In genomic region chr7:66493235-66494181, GRCh38 we compare ENCODE assay signal across 8 cellular contexts.
DNase-seq lines count a peak whose midpoint lies in the region; ATAC-seq and TF ChIP-seq lines count a peak whose summit lies in the region.

No MANE protein-coding gene starts in this region.

- H3K27me3 ChIP-seq in HUES64 (ENCODE audit: insufficient read depth, low read length) (no peaks in the 10 kb centered on the region), OCI-LY1 (ENCODE audit: insufficient read depth, low read length) (no peaks in the 10 kb centered on the region)

- H3K9ac ChIP-seq in HUES64 (ENCODE audit: low read depth, low read length) (peak overlapping the region; percentile 90), OCI-LY1 (ENCODE audit: low read length) (peak overlapping the region; percentile 73)

- intact Hi-C loops in mucosa of descending colon (cut with DNase I, micrococcal nuclease), result no loop called here

- H3K4me3 ChIP-seq in HUES64 (ENCODE audit: low read length), result peak overlapping the region; percentile 65
- H3K4me3 ChIP-seq in OCI-LY1 (ENCODE audit: low read depth, low read length, poor library complexity, severe bottlenecking), result peak overlapping the region; percentile 74
- H3K4me3 ChIP-seq in epithelial cell of esophagus (ENCODE audit: low read length), result peak overlapping the region; percentile 60
- peak overlapping the region; percentile 48 for H3K4me3 ChIP-seq in mucosa of descending colon

- H3K9me2 ChIP-seq in OCI-LY1 (ENCODE audit: low read depth, low read length), result no peaks in the 10 kb centered on the region

- peak; percentile 100 for DNase-seq in DMS 273 (lab: John Stamatoyannopoulos, UW; ENCODE audit: unreplicated experiment)
- DNase-seq in activated T-cell treated with anti-CD3 and anti-CD28 coated beads for 24 hours (ENCODE audit: low read depth), result peak; percentile 93
- DNase-seq in epithelial cell of esophagus (ENCODE audit: low read depth), result peak; percentile 98
- DNase-seq in mucosa of descending colon, result peak; percentile 98
- peak; percentile 91 for DNase-seq in stimulated activated CD8-positive, alpha-beta memory T cell treated with anti-CD3 and anti-CD28 coated beads, Interleukin-4, amount 100 ng/mL, for 24 hours (ENCODE audit: low read depth)

- WGBS in HUES64, result 1% methylated on average over 68 of the region's 68 CpGs

- no peaks in the 10 kb centered on the region for H3K79me2 ChIP-seq in OCI-LY1 (ENCODE audit: insufficient read depth, low read length)

- no peaks in the 10 kb centered on the region for H3F3A ChIP-seq in OCI-LY1 (ENCODE audit: insufficient read depth, low read length)

- H3K4me1 ChIP-seq in HUES64 (ENCODE audit: insufficient read depth, low read length), result no peaks in the 10 kb centered on the region
- peaks cover 22% of the 10 kb centered on the region for H3K4me1 ChIP-seq in OCI-LY1 (ENCODE audit: insufficient read depth, low read length, severe bottlenecking)
- peaks cover 6% of the 10 kb centered on the region for H3K4me1 ChIP-seq in mucosa of descending colon (ENCODE audit: low read depth)

- H4K20me1 ChIP-seq in OCI-LY1 (ENCODE audit: insufficient read depth, low read length), result no peaks in the 10 kb centered on the region

- H2AFZ ChIP-seq in OCI-LY1 (ENCODE audit: low read length), result no peak overlapping the region

- ATAC-seq in GM21447 (IDR thresholded peaks at IDR 0.05; ENCODE audit: unreplicated experiment) (peak; percentile 95), mucosa of descending colon (peak; percentile 99)

- peak overlapping the region; percentile 93 for H3K27ac ChIP-seq in HUES64 (ENCODE audit: low read depth, low read length)
- H3K27ac ChIP-seq in OCI-LY1 (ENCODE audit: low read depth, low read length, poor library complexity, severe bottlenecking), result peak overlapping the region; percentile 28

- no peaks in the 10 kb centered on the region for H3K36me3 ChIP-seq in HUES64 (ENCODE audit: insufficient read depth, low read length)
- H3K36me3 ChIP-seq in OCI-LY1 (ENCODE audit: insufficient read depth, low read length), result no peaks in the 10 kb centered on the region
- H3K36me3 ChIP-seq in mucosa of descending colon (ENCODE audit: low read depth), result no peaks in the 10 kb centered on the region

- no peaks in the 10 kb centered on the region for H3K9me3 ChIP-seq in HUES64 (ENCODE audit: insufficient read depth, low read depth, low read length)
- H3K9me3 ChIP-seq in OCI-LY1 (ENCODE audit: low read length), result no peaks in the 10 kb centered on the region
- H3K9me3 ChIP-seq in mucosa of descending colon, result no peaks in the 10 kb centered on the region

- TF ChIP-seq CTCF in OCI-LY1 (IDR thresholded peaks at IDR 0.05; ENCODE audit: low read length) (peak; percentile 16; the same call in 1 of the 2 replicates), epithelial cell of esophagus (IDR thresholded peaks at IDR 0.05; ENCODE audit: insufficient read depth, low read depth, low read length, missing control alignments) (peak; percentile 39), mucosa of descending colon (IDR thresholded peaks at IDR 0.05) (peak; percentile 22)

- peak overlapping the region; percentile 73 for H3K4me2 ChIP-seq in OCI-LY1 (ENCODE audit: low read length)

Comparison
In these comparisons a context has a peak if more than half of its experiments do, and no peak if none do; other contexts are left out.
1. Peak in every context shown above with its lines: DNase-seq, ATAC-seq, H3K4me3 ChIP-seq and H3K27ac ChIP-seq.